19 cellular contexts compared by ENCODE assay signal in the genomic region with DNA sequence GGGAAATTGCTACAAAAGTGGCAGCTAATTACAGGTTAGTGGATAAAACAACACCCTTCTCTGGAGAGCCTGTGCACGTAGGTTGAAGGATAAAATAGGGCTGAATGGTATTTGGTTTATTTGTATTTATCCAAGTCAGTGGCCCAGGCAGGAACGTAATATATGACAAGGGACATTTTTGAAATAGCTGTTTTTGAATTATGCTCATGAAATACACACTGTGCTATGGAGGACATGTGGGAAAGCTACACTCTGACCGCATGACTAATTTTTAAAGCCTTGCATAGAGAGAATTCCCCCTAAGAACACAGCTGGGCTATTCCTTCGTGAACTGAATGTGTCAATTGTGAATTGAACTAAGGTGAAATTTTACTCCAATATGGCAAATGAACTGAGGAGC.
DNase-seq lines count a peak whose midpoint lies in the region; ATAC-seq and TF ChIP-seq lines count a peak whose summit lies in the region.
"Had no signal": no experiment of that assay in that cellular context is flagged by ENCODE, and none has a peak within 500 bp of the region (broad histone marks: within the 10 kb centered on the region; RNA-seq: fewer than 3 reads in every experiment).

No MANE protein-coding gene starts in this region.

- H2AFZ ChIP-seq in mesenchymal stem cell (ENCODE audit: low read depth, low read length) = no peak overlapping the region
- H2AFZ ChIP-seq: PC-9 had no signal

- no peak overlapping the region for H2BK15ac ChIP-seq in mesenchymal stem cell (ENCODE audit: low read depth, poor library complexity, severe bottlenecking)

- H3K27ac Mint-ChIP-seq in brain = peak overlapping the region in 3 of 5 experiments; percentile 62 to 74 (median 72)
- H3K27ac Mint-ChIP-seq: activated CD4-positive, alpha-beta memory T cell treated with anti-CD3 and anti-CD28 coated beads, Interleukin-2, amount 10 ng/mL, durations not matched to agents 7 days and 5 days had no signal

- WGBS in mesenchymal stem cell = 40% methylated on average over 2 of the region's 4 CpGs

- no peak overlapping the region for H3K14ac ChIP-seq in mesenchymal stem cell (ENCODE audit: low read length in 2 of 2)

- no peak overlapping the region for H2AK5ac ChIP-seq in mesenchymal stem cell (ENCODE audit: low read length, severe bottlenecking)

- H4K91ac ChIP-seq in mesenchymal stem cell (ENCODE audit: low read length) = no peak overlapping the region

- H2BK5ac ChIP-seq in mesenchymal stem cell (ENCODE audit: low read depth, low read length, poor library complexity, severe bottlenecking) = no peak overlapping the region

- no peak for TF ChIP-seq CTCF in brain (conservative IDR thresholded peaks at IDR 0.05)

- peaks cover 0 to 5% of the 10 kb centered on the region in 2 experiments for H3K36me3 ChIP-seq in mesenchymal stem cell (ENCODE audit: control insufficient read depth in 1 of 2, insufficient read depth in 2 of 2, low read depth in 1 of 2, low read length in 2 of 2)
- H3K36me3 ChIP-seq: stomach, vagina had no signal

- H3K27me3 ChIP-seq in mesenchymal stem cell (ENCODE audit: control insufficient read depth in 1 of 2, insufficient read depth in 1 of 2, low read length in 2 of 2) = no peaks in the 10 kb centered on the region
- H3K27me3 ChIP-seq: stomach, vagina had no signal

- H3K9me3 ChIP-seq in mesenchymal stem cell (ENCODE audit: control insufficient read depth, low read length) = no peaks in the 10 kb centered on the region
- H3K9me3 ChIP-seq: SK-N-SH, stomach, vagina had no signal

- no peaks in the 10 kb centered on the region for H3K79me1 ChIP-seq in mesenchymal stem cell (replicated peaks; ENCODE audit: low read length, poor library complexity, severe bottlenecking)

- H4K8ac ChIP-seq in mesenchymal stem cell (ENCODE audit: low read length) = no peak overlapping the region

- H3K9me3 Mint-ChIP-seq in brain = no peaks in the 10 kb centered on the region
- H3K9me3 Mint-ChIP-seq: activated CD4-positive, alpha-beta memory T cell treated with anti-CD3 and anti-CD28 coated beads, Interleukin-2, amount 10 ng/mL, durations not matched to agents 7 days and 5 days had no signal

- H2BK12ac ChIP-seq in mesenchymal stem cell (ENCODE audit: low read length in 2 of 2) = no peak overlapping the region

- no peak overlapping the region for H3K9ac ChIP-seq in mesenchymal stem cell (ENCODE audit: low read length)
- H3K9ac ChIP-seq: SK-N-SH had no signal

- H3K4me3 Mint-ChIP-seq in brain = peak overlapping the region in 1 of 5 experiments; percentile 28
- H3K4me3 Mint-ChIP-seq: activated CD4-positive, alpha-beta memory T cell treated with anti-CD3 and anti-CD28 coated beads, Interleukin-2, amount 10 ng/mL, durations not matched to agents 7 days and 5 days had no signal

- peak overlapping the region; percentile 27 for H3K27ac ChIP-seq in mesenchymal stem cell (ENCODE audit: low read length, poor library complexity, severe bottlenecking)
- H3K27ac ChIP-seq: coronary artery, PC-9, stomach, vagina had no signal

- H3K23ac ChIP-seq in mesenchymal stem cell (ENCODE audit: low read length in 2 of 2) = no peak overlapping the region

- H3K4me1 Mint-ChIP-seq in brain = peaks cover 69% of the 10 kb centered on the region
- H3K4me1 Mint-ChIP-seq: activated CD4-positive, alpha-beta memory T cell treated with anti-CD3 and anti-CD28 coated beads, Interleukin-2, amount 10 ng/mL, durations not matched to agents 7 days and 5 days had no signal

- H3K36me3 Mint-ChIP-seq in brain = peaks cover 21% of the 10 kb centered on the region

- H2BK120ac ChIP-seq in mesenchymal stem cell (ENCODE audit: low read depth, low read length) = no peak overlapping the region

- no peak overlapping the region for H3K4ac ChIP-seq in mesenchymal stem cell (ENCODE audit: low read depth in 1 of 2, low read length in 2 of 2)

- no peak overlapping the region for H3K4me2 ChIP-seq in mesenchymal stem cell (ENCODE audit: low read length, poor library complexity, severe bottlenecking)
- H3K4me2 ChIP-seq: PC-9, SK-N-SH had no signal

- H3K18ac ChIP-seq in mesenchymal stem cell (ENCODE audit: low read depth in 1 of 2, low read length in 2 of 2) = no peak overlapping the region

- peak; percentile 30 for DNase-seq in AG20443 (ENCODE audit: low spot score)
- DNase-seq in NCI-H1694 (lab: John Stamatoyannopoulos, UW) = peak; percentile 49
- peak; percentile 19 for DNase-seq in mesenchymal stem cell
- no peak for DNase-seq in hepatic stellate cell (ENCODE audit: low spot score)
- no peak for DNase-seq in stimulated activated naive CD8-positive, alpha-beta T cell treated with anti-CD3 and anti-CD28 coated beads, Interleukin-15, Interleukin-2, amounts not matched to agents 100 U/mL and 50 U/mL, for 24 hours
- DNase-seq: activated CD4-positive, alpha-beta memory T cell treated with anti-CD3 and anti-CD28 coated beads, Interleukin-2, amount 10 ng/mL, durations not matched to agents 7 days and 5 days; amygdala; hippocampal formation; NCI-H510A; PC-9; SK-N-SH; stomach had no signal

- H3K4me3 ChIP-seq in mesenchymal stem cell (ENCODE audit: insufficient read depth in 1 of 2, low read depth in 1 of 2, low read length in 2 of 2) = no peak overlapping the region
- H3K4me3 ChIP-seq: coronary artery, K562, PC-9, stomach, vagina had no signal

- no peaks in the 10 kb centered on the region for H3K27me3 Mint-ChIP-seq in brain
- H3K27me3 Mint-ChIP-seq: activated CD4-positive, alpha-beta memory T cell treated with anti-CD3 and anti-CD28 coated beads, Interleukin-2, amount 10 ng/mL, durations not matched to agents 7 days and 5 days had no signal

- peaks cover 7% of the 10 kb centered on the region for H3K4me1 ChIP-seq in mesenchymal stem cell (ENCODE audit: control insufficient read depth, insufficient read depth, low read depth, low read length)
- H3K4me1 ChIP-seq: stomach, vagina had no signal

- no peak for ATAC-seq in stimulated activated naive CD8-positive, alpha-beta T cell treated with anti-CD3 and anti-CD28 coated beads, Interleukin-15, Interleukin-2, amounts not matched to agents 100 U/mL and 50 U/mL, for 24 hours
- no peak for ATAC-seq in GM19463 (IDR thresholded peaks at IDR 0.05; ENCODE audit: unreplicated experiment)
- no peak for ATAC-seq in HG03571 (IDR thresholded peaks at IDR 0.05; ENCODE audit: unreplicated experiment)
- ATAC-seq: K562, left lobe of liver had no signal

Comparison
In these comparisons a context has a peak if more than half of its experiments do, and no peak if none do; other contexts are left out.
1. DNase-seq: peak in AG20443 (single experiment), NCI-H1694 (single experiment) and mesenchymal stem cell (single experiment); none in hepatic stellate cell (single experiment) and stimulated activated naive CD8-positive, alpha-beta T cell treated with anti-CD3 and anti-CD28 coated beads, Interleukin-15, Interleukin-2, amounts not matched to agents 100 U/mL and 50 U/mL, for 24 hours (single experiment).